In the genomic region with DNA sequence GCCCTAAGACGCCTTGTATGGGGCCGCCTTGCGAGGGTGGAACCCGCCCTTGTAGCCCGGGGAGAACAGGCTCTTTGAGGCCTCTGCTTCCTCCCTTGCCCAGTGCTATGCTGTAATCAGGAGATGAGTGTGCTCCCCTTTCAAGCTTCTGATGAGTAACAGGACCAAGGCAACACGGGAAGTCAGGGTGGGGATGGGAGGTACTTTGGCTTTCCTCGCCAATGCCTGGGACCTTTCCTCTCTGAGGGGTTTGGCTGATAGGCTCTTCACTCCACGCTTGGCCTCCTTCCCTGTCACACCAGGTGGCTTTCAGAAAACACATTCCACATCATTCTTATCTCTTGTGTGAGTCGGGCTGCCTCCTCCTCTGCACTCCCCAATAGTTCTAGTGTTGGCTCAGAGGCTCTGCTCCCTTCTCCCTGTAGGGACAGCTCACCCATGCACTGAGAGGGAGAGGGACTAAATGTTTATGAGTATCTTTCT, we compare ENCODE assay signal across 1 cellular context.
TF ChIP-seq lines count a peak whose summit lies in the region.

No MANE protein-coding gene starts in this region.

TF ChIP-seq in K562, 482 proteins besides CTCF, POLR2A, EP300 and RAD21 (continued from another document and continues in another):
- TF ChIP-seq NBN (IDR thresholded peaks at IDR 0.05; ENCODE audit: low read depth) (peak; percentile 59; the same call in 1 of the 2 replicates), ZNF830 (CRISPR knock-in tag; IDR thresholded peaks at IDR 0.05) (no peak), ZFP30 (CRISPR knock-in tag; IDR thresholded peaks at IDR 0.05; ENCODE audit: borderline replicate concordance) (no peak), FOS (IDR thresholded peaks at IDR 0.05; ENCODE audit: extremely low read depth, insufficient read length) (peak; percentile 29), NEUROD1 (IDR thresholded peaks at IDR 0.05; ENCODE audit: borderline replicate concordance, low read depth, low read length, partially characterized antibody) (peak; percentile 25), ZNF23 (CRISPR knock-in tag; IDR thresholded peaks at IDR 0.05) (no peak), PRPF4 (IDR thresholded peaks at IDR 0.05; ENCODE audit: insufficient read depth, low read depth, low read length, poor library complexity, severe bottlenecking) (no peak), POLR2AphosphoS5 (IDR thresholded peaks at IDR 0.05; ENCODE audit: control insufficient read depth, insufficient read depth, low read depth, low read length) (peak; percentile 55), DNMT1 (IDR thresholded peaks at IDR 0.05) (no peak), FOXM1 (IDR thresholded peaks at IDR 0.05; ENCODE audit: low read depth) (peak; percentile 55; the same call in 1 of the 2 replicates), FOXM1 (CRISPR knock-in tag; IDR thresholded peaks at IDR 0.05; ENCODE audit: low read depth) (no peak), ESRRB (CRISPR knock-in tag; IDR thresholded peaks at IDR 0.05; ENCODE audit: borderline replicate concordance) (no peak), MAZ (CRISPR knock-in tag; conservative IDR thresholded peaks at IDR 0.05 in 1 of 2, IDR thresholded peaks at IDR 0.05 in 1 of 2) (peak in 1 of 2 experiments; percentile 37; a peak in 2 of 4 replicates), HDGF (IDR thresholded peaks at IDR 0.05) (no peak), DDX20 (tag; IDR thresholded peaks at IDR 0.05; ENCODE audit: low read depth) (no peak), KDM5B (IDR thresholded peaks at IDR 0.05; ENCODE audit: insufficient replicate concordance, low read depth, low read length) (peak; percentile 57), LEF1 (IDR thresholded peaks at IDR 0.05) (peak; percentile 38; the same call in 1 of the 2 replicates), GTF2E2 (tag; IDR thresholded peaks at IDR 0.05) (no peak), ILK (tag; IDR thresholded peaks at IDR 0.05; ENCODE audit: borderline replicate concordance, low read depth) (no peak), TBP (optimal IDR thresholded peaks at IDR 0.05; ENCODE audit: low read depth, low read length) (peak; percentile 68), BRD4 (IDR thresholded peaks at IDR 0.05) (no peak), JUND (IDR thresholded peaks at IDR 0.05; ENCODE audit: borderline replicate concordance, low read depth, low read length) (peak; percentile 53), JUND (tag; IDR thresholded peaks at IDR 0.05; ENCODE audit: borderline replicate concordance, low read depth, low read length) (peak; percentile 82; the same call in 1 of the 3 replicates), JUN (IDR thresholded peaks at IDR 0.05; ENCODE audit: borderline replicate concordance, low read depth, low read length) (peak; percentile 48; the same call in 1 of the 2 replicates), JUN (CRISPR knock-in tag; IDR thresholded peaks at IDR 0.05; ENCODE audit: borderline replicate concordance) (no peak), ZNF134 (CRISPR knock-in tag; conservative IDR thresholded peaks at IDR 0.05) (no peak), TAF1 (IDR thresholded peaks at IDR 0.05; ENCODE audit: control insufficient read depth, extremely low read depth, insufficient read depth, low read length, severe bottlenecking) (peak; percentile 35), ZNF668 (CRISPR knock-in tag; IDR thresholded peaks at IDR 0.05) (no peak), TAL1 (IDR thresholded peaks at IDR 0.05) (0 out of 2 replicates have a peak, but pooled peaks have one; percentile 27), ZNF347 (CRISPR knock-in tag; IDR thresholded peaks at IDR 0.05; ENCODE audit: low read depth) (no peak), CEBPB (tag; IDR thresholded peaks at IDR 0.05) (peak; percentile 62), ZKSCAN3 (CRISPR knock-in tag; IDR thresholded peaks at IDR 0.05) (no peak), EP400 (IDR thresholded peaks at IDR 0.05) (peak; percentile 49; the same call in 1 of the 2 replicates), FOXK2 (conservative IDR thresholded peaks at IDR 0.05 in 1 of 2, IDR thresholded peaks at IDR 0.05 in 1 of 2; ENCODE audit: low read depth in 2 of 2) (peak; percentile 69 to 70), NCOA1 (IDR thresholded peaks at IDR 0.05; ENCODE audit: low read depth) (no peak), RBM25 (IDR thresholded peaks at IDR 0.05; ENCODE audit: low read depth, low read length, severe bottlenecking) (no peak), CBX1 (IDR thresholded peaks at IDR 0.05; ENCODE audit: low read depth) (no peak), CBFA2T2 (conservative IDR thresholded peaks at IDR 0.05) (peak; percentile 52), DPF2 (IDR thresholded peaks at IDR 0.05) (peak; percentile 85)
- TF ChIP-seq, protein P1, sequence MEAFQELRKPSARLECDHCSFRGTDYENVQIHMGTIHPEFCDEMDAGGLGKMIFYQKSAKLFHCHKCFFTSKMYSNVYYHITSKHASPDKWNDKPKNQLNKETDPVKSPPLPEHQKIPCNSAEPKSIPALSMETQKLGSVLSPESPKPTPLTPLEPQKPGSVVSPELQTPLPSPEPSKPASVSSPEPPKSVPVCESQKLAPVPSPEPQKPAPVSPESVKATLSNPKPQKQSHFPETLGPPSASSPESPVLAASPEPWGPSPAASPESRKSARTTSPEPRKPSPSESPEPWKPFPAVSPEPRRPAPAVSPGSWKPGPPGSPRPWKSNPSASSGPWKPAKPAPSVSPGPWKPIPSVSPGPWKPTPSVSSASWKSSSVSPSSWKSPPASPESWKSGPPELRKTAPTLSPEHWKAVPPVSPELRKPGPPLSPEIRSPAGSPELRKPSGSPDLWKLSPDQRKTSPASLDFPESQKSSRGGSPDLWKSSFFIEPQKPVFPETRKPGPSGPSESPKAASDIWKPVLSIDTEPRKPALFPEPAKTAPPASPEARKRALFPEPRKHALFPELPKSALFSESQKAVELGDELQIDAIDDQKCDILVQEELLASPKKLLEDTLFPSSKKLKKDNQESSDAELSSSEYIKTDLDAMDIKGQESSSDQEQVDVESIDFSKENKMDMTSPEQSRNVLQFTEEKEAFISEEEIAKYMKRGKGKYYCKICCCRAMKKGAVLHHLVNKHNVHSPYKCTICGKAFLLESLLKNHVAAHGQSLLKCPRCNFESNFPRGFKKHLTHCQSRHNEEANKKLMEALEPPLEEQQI (IDR thresholded peaks at IDR 0.05), result peak; percentile 74; the same call in 1 of the 2 replicates
- TF ChIP-seq, protein P2, sequence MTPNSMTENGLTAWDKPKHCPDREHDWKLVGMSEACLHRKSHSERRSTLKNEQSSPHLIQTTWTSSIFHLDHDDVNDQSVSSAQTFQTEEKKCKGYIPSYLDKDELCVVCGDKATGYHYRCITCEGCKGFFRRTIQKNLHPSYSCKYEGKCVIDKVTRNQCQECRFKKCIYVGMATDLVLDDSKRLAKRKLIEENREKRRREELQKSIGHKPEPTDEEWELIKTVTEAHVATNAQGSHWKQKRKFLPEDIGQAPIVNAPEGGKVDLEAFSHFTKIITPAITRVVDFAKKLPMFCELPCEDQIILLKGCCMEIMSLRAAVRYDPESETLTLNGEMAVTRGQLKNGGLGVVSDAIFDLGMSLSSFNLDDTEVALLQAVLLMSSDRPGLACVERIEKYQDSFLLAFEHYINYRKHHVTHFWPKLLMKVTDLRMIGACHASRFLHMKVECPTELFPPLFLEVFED (CRISPR knock-in tag; conservative IDR thresholded peaks at IDR 0.05), result no peak
- TF ChIP-seq, protein P3, sequence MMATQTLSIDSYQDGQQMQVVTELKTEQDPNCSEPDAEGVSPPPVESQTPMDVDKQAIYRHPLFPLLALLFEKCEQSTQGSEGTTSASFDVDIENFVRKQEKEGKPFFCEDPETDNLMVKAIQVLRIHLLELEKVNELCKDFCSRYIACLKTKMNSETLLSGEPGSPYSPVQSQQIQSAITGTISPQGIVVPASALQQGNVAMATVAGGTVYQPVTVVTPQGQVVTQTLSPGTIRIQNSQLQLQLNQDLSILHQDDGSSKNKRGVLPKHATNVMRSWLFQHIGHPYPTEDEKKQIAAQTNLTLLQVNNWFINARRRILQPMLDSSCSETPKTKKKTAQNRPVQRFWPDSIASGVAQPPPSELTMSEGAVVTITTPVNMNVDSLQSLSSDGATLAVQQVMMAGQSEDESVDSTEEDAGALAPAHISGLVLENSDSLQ (IDR thresholded peaks at IDR 0.05), result peak; percentile 87
- TF ChIP-seq, protein P4, sequence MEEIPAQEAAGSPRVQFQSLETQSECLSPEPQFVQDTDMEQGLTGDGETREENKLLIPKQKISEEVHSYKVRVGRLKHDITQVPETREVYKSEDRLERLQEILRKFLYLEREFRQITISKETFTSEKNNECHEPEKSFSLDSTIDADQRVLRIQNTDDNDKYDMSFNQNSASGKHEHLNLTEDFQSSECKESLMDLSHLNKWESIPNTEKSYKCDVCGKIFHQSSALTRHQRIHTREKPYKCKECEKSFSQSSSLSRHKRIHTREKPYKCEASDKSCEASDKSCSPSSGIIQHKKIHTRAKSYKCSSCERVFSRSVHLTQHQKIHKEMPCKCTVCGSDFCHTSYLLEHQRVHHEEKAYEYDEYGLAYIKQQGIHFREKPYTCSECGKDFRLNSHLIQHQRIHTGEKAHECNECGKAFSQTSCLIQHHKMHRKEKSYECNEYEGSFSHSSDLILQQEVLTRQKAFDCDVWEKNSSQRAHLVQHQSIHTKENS (CRISPR knock-in tag; IDR thresholded peaks at IDR 0.05), result no peak
- TF ChIP-seq, protein P5, sequence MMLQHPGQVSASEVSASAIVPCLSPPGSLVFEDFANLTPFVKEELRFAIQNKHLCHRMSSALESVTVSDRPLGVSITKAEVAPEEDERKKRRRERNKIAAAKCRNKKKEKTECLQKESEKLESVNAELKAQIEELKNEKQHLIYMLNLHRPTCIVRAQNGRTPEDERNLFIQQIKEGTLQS (IDR thresholded peaks at IDR 0.05), result peak; percentile 78
- TF ChIP-seq, protein P5 (CRISPR knock-in tag; conservative IDR thresholded peaks at IDR 0.05), result no peak
- TF ChIP-seq, protein P6, sequence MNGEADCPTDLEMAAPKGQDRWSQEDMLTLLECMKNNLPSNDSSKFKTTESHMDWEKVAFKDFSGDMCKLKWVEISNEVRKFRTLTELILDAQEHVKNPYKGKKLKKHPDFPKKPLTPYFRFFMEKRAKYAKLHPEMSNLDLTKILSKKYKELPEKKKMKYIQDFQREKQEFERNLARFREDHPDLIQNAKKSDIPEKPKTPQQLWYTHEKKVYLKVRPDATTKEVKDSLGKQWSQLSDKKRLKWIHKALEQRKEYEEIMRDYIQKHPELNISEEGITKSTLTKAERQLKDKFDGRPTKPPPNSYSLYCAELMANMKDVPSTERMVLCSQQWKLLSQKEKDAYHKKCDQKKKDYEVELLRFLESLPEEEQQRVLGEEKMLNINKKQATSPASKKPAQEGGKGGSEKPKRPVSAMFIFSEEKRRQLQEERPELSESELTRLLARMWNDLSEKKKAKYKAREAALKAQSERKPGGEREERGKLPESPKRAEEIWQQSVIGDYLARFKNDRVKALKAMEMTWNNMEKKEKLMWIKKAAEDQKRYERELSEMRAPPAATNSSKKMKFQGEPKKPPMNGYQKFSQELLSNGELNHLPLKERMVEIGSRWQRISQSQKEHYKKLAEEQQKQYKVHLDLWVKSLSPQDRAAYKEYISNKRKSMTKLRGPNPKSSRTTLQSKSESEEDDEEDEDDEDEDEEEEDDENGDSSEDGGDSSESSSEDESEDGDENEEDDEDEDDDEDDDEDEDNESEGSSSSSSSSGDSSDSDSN (IDR thresholded peaks at IDR 0.05; ENCODE audit: borderline replicate concordance in 1 of 2, low read depth in 2 of 2, low read length in 2 of 2), result peak in 1 of 2 experiments; percentile 75; a peak in 1 of 4 replicates
- TF ChIP-seq, protein P7, sequence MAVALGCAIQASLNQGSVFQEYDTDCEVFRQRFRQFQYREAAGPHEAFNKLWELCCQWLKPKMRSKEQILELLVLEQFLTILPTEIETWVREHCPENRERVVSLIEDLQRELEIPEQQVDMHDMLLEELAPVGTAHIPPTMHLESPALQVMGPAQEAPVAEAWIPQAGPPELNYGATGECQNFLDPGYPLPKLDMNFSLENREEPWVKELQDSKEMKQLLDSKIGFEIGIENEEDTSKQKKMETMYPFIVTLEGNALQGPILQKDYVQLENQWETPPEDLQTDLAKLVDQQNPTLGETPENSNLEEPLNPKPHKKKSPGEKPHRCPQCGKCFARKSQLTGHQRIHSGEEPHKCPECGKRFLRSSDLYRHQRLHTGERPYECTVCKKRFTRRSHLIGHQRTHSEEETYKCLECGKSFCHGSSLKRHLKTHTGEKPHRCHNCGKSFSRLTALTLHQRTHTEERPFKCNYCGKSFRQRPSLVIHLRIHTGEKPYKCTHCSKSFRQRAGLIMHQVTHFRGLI (CRISPR knock-in tag; IDR thresholded peaks at IDR 0.05), result no peak
- TF ChIP-seq, protein P8, sequence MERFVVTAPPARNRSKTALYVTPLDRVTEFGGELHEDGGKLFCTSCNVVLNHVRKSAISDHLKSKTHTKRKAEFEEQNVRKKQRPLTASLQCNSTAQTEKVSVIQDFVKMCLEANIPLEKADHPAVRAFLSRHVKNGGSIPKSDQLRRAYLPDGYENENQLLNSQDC (CRISPR knock-in tag; IDR thresholded peaks at IDR 0.05), result no peak
- TF ChIP-seq, protein P9, sequence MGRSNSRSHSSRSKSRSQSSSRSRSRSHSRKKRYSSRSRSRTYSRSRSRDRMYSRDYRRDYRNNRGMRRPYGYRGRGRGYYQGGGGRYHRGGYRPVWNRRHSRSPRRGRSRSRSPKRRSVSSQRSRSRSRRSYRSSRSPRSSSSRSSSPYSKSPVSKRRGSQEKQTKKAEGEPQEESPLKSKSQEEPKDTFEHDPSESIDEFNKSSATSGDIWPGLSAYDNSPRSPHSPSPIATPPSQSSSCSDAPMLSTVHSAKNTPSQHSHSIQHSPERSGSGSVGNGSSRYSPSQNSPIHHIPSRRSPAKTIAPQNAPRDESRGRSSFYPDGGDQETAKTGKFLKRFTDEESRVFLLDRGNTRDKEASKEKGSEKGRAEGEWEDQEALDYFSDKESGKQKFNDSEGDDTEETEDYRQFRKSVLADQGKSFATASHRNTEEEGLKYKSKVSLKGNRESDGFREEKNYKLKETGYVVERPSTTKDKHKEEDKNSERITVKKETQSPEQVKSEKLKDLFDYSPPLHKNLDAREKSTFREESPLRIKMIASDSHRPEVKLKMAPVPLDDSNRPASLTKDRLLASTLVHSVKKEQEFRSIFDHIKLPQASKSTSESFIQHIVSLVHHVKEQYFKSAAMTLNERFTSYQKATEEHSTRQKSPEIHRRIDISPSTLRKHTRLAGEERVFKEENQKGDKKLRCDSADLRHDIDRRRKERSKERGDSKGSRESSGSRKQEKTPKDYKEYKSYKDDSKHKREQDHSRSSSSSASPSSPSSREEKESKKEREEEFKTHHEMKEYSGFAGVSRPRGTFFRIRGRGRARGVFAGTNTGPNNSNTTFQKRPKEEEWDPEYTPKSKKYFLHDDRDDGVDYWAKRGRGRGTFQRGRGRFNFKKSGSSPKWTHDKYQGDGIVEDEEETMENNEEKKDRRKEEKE (IDR thresholded peaks at IDR 0.05; ENCODE audit: borderline replicate concordance in 1 of 2, control insufficient read depth in 1 of 2, low read depth in 2 of 2, low read length in 1 of 2), result peak in 1 of 2 experiments; percentile 39; a peak in 1 of 4 replicates
